Comparison of ENCODE assay signal across 23 cellular contexts in genomic region chr17:81558115-81558468, GRCh38. TPM values are rescaled to one million over a fixed set of nuclear protein-coding genes. Genes with fewer than 3 reads are reported as not detected.
"Had no signal": no experiment of that assay in that cellular context is flagged by ENCODE, and none has a peak within 500 bp of the region (broad histone marks: within the 10 kb centered on the region; RNA-seq: fewer than 3 reads in every experiment).

No MANE protein-coding gene starts in this region.

- FAIRE-seq: pancreas had no signal

- H3K27me3 Mint-ChIP-seq: activated naive CD8-positive, alpha-beta T cell; activated T-cell treated with anti-CD3 and anti-CD28 coated beads, Interleukin-2, amount 50 U/mL, for 24 hours; memory B cell; natural killer cell treated with Interleukin-12 subunit alpha and Interleukin-12 subunit beta and Interleukin-15 and Interleukin-18, amount 100 ng/mL, for 72 hours; type B pancreatic cell had no signal

- H3K4me3 ChIP-seq: adrenal gland, ascending aorta, coronary artery, esophagus squamous epithelium, gastrocnemius medialis, pancreas, sigmoid colon, smooth muscle cell, testis, vagina had no signal

- H3K27ac Mint-ChIP-seq: activated naive CD8-positive, alpha-beta T cell; activated T-helper 2 cell treated with anti-CD3 and anti-CD28 coated beads, Interferon-gamma antibody, Interleukin-2, Interleukin-4, amounts not matched to agents 10 μg/mL and 5 μg/mL and 100 μg/mL, durations not matched to agents 14 hours and 24 hours and 36 hours; endodermal cell; memory B cell; natural killer cell treated with Interleukin-12 subunit alpha and Interleukin-12 subunit beta and Interleukin-15 and Interleukin-18, amount 100 ng/mL, for 72 hours; type B pancreatic cell had no signal

- ATAC-seq: gastrocnemius medialis; natural killer cell treated with Interleukin-12 subunit alpha and Interleukin-12 subunit beta and Interleukin-15 and Interleukin-18, amount 100 ng/mL, for 72 hours; pancreas had no signal

- H3K27ac ChIP-seq: adrenal gland, esophagus squamous epithelium, pancreas, sigmoid colon, testis, vagina had no signal

- H3K4me3 Mint-ChIP-seq: activated naive CD8-positive, alpha-beta T cell; activated T-cell treated with anti-CD3 and anti-CD28 coated beads, Interleukin-2, amount 50 U/mL, for 24 hours; endodermal cell; memory B cell; natural killer cell treated with Interleukin-12 subunit alpha and Interleukin-12 subunit beta and Interleukin-15 and Interleukin-18, amount 100 ng/mL, for 72 hours; type B pancreatic cell had no signal

- H3K9me3 ChIP-seq: adrenal gland, ascending aorta, esophagus squamous epithelium, gastrocnemius medialis, pancreas, sigmoid colon, testis, vagina had no signal

- H3K9me3 Mint-ChIP-seq: activated T-cell treated with anti-CD3 and anti-CD28 coated beads, Interleukin-2, amount 50 U/mL, for 24 hours; activated T-helper 2 cell treated with anti-CD3 and anti-CD28 coated beads, Interferon-gamma antibody, Interleukin-2, Interleukin-4, amounts not matched to agents 10 μg/mL and 5 μg/mL and 100 μg/mL, durations not matched to agents 14 hours and 24 hours and 36 hours; endodermal cell; memory B cell; natural killer cell treated with Interleukin-12 subunit alpha and Interleukin-12 subunit beta and Interleukin-15 and Interleukin-18, amount 100 ng/mL, for 72 hours; type B pancreatic cell had no signal

- H3K27me3 ChIP-seq: adrenal gland, ascending aorta, esophagus squamous epithelium, gastrocnemius medialis, pancreas, sigmoid colon, testis, vagina had no signal

- DNase-seq: activated naive CD4-positive, alpha-beta T cell; activated T-cell treated with anti-CD3 and anti-CD28 coated beads, Interleukin-2, amount 50 U/mL, for 24 hours; adrenal gland; cerebellar nuclear complex; endodermal cell; esophagus squamous epithelium; head of caudate nucleus; hypothalamus; pancreas; sigmoid colon; stimulated activated CD4-positive, alpha-beta T cell treated with anti-CD3 and anti-CD28 coated beads, Interleukin-15, amount 100 ng/mL, for 24 hours; stimulated activated naive CD4-positive, alpha-beta T cell; testis had no signal

- H3K36me3 Mint-ChIP-seq: natural killer cell treated with Interleukin-12 subunit alpha and Interleukin-12 subunit beta and Interleukin-15 and Interleukin-18, amount 100 ng/mL, for 72 hours had no signal

- H3K4me2 ChIP-seq: smooth muscle cell had no signal

RNA-seq across cellular contexts. Expression of gene FSCN2, which starts 29.9 kb away (rescaled TPM):
- total RNA-seq: ascending aorta had no signal
